Comparison of ENCODE assay signal across 10 cellular contexts in genomic region chr12:6550294-6551062, GRCh38. TPM values are rescaled to one million over a fixed set of nuclear protein-coding genes. Genes with fewer than 3 reads are reported as not detected.
A peak's percentile ranks its signal among the peaks of the same experiment; 100 is the strongest.
DNase-seq lines count a peak whose midpoint lies in the region; ATAC-seq and TF ChIP-seq lines count a peak whose summit lies in the region.
"Had no signal": no experiment of that assay in that cellular context is flagged by ENCODE, and none has a peak within 500 bp of the region (broad histone marks: within the 10 kb centered on the region; RNA-seq: fewer than 3 reads in every experiment).

No MANE protein-coding gene starts in this region.

- H3K9ac ChIP-seq in IMR-90 (ENCODE audit: low read depth, low read length), result no peak overlapping the region

- ATAC-seq in IMR-90 (ENCODE audit: low read depth), result no peak
- ATAC-seq in GM21737 (IDR thresholded peaks at IDR 0.05; ENCODE audit: unreplicated experiment), result no peak
- no peak for ATAC-seq in GM18519 (IDR thresholded peaks at IDR 0.05; ENCODE audit: low FRiP score, unreplicated experiment)

- TF ChIP-seq POLR2A in IMR-90 (IDR thresholded peaks at IDR 0.05; ENCODE audit: low read depth, low read length) (no peak), sigmoid colon (IDR thresholded peaks at IDR 0.05) (no peak)

- H2AK9ac ChIP-seq in IMR-90 (replicated peaks; ENCODE audit: low read depth, low read length, poor library complexity), result peak overlapping the region; percentile 90

- TF ChIP-seq EP300 in sigmoid colon (IDR thresholded peaks at IDR 0.05), result no peak

- H4K8ac ChIP-seq in IMR-90 (ENCODE audit: low read depth in 2 of 2, low read length in 2 of 2), result peak overlapping the region in 1 of 2 experiments; percentile 80; a peak in 2 of 4 replicates

- TF ChIP-seq CTCF in IMR-90 (conservative IDR thresholded peaks at IDR 0.05; ENCODE audit: low read depth, low read length) (no peak), sigmoid colon (IDR thresholded peaks at IDR 0.05) (no peak)

- H3K4me3 ChIP-seq in IMR-90 (ENCODE audit: insufficient read depth, low read depth, low read length), result no peak overlapping the region
- H3K4me3 ChIP-seq in esophagus (ENCODE audit: low read depth in 1 of 2, low read length in 2 of 2), result no peak overlapping the region
- no peak overlapping the region for H3K4me3 ChIP-seq in sigmoid colon
- H3K4me3 ChIP-seq: SJSA1 had no signal

- H2BK120ac ChIP-seq in IMR-90 (ENCODE audit: low read depth, low read length), result peak overlapping the region; percentile 96

- H2BK20ac ChIP-seq in IMR-90 (ENCODE audit: low read depth, low read length), result 0 out of 2 replicates have a peak overlapping the region, but pooled peaks have one; percentile 30

- DNase-seq in IMR-90 (no peak), sigmoid colon (no peak), ureter (ENCODE audit: low spot score) (no peak)
- DNase-seq: islet precursor cell; NCI-H146; stimulated activated CD4-positive, alpha-beta T cell treated with anti-CD3 and anti-CD28 coated beads, Interleukin-4, amount 100 ng/mL, for 1 hour had no signal

- H2AFZ ChIP-seq in IMR-90 (replicated peaks; ENCODE audit: low read length, poor library complexity), result peak overlapping the region; percentile 18

- peaks cover 32 to 92% of the 10 kb centered on the region in 2 experiments for H3K79me1 ChIP-seq in IMR-90 (ENCODE audit: low read depth in 1 of 2, low read length in 2 of 2)

- no peak overlapping the region; the same call in 1 of the 2 replicates for H3K4me2 ChIP-seq in IMR-90 (ENCODE audit: low read depth, low read length)

- peaks cover 26% of the 10 kb centered on the region; the same call in 1 of the 2 replicates for H4K20me1 ChIP-seq in IMR-90 (ENCODE audit: insufficient read depth, low read length)

- no peak overlapping the region for H4K5ac ChIP-seq in IMR-90 (ENCODE audit: low read depth, low read length)

- POLR2A ChIA-PET in IMR-90 (lab: Charles Lee; ENCODE audit: unreplicated experiment), result interaction anchor here (0.5 to 5.2 kb wide), 3 partner anchors 10 to 54 kb away, joined by 3 to 48 read pairs (median 6); partner anchors contain the start of gene GAPDH

- peak overlapping the region; percentile 96; the same call in 1 of the 3 replicates for H2BK15ac ChIP-seq in IMR-90 (ENCODE audit: low read depth, low read length)

- H3K18ac ChIP-seq in IMR-90 (ENCODE audit: low read depth, low read length), result no peak overlapping the region

- TF ChIP-seq RAD21 in IMR-90 (IDR thresholded peaks at IDR 0.05; ENCODE audit: low read length), result no peak

- H3K4me1 ChIP-seq in IMR-90 (ENCODE audit: control insufficient read depth, insufficient read depth, low read length) (peaks cover 54% of the 10 kb centered on the region), esophagus (ENCODE audit: control insufficient read depth in 2 of 2, insufficient read depth in 2 of 2, low read length in 1 of 2) (peaks cover 13 to 15% of the 10 kb centered on the region in 2 donors), sigmoid colon (peaks cover 0 to 80% (median 71%) of the 10 kb centered on the region in 4 donors)

- peak overlapping the region; percentile 99 for H2AK5ac ChIP-seq in IMR-90 (ENCODE audit: low read depth, low read length)

- CTCF ChIA-PET in IMR-90 (lab: Yijun Ruan, JAX), result interaction anchor here (0.6 to 1.9 kb wide), 2 partner anchors 12 to 108 kb away, joined by 5 to 7 read pairs; no protein-coding TSS in a partner anchor

- H3K9me3 ChIP-seq in IMR-90 (ENCODE audit: control insufficient read depth, insufficient read depth, low read length) (no peaks in the 10 kb centered on the region), esophagus (ENCODE audit: control insufficient read depth in 2 of 2, insufficient read depth in 1 of 2, low read depth in 1 of 2, low read length in 1 of 2) (no peaks in the 10 kb centered on the region), sigmoid colon (no peaks in the 10 kb centered on the region)
- H3K9me3 ChIP-seq: SJSA1 had no signal

- 97% methylated on average over 7 of the region's 24 CpGs; no CpG with 5 or more reads in 1 of the 2 experiments for WGBS in IMR-90 (ENCODE audit: extremely low coverage in 2 of 2, insufficient read length in 1 of 2), 2 experiments
- WGBS in esophagus, 2 donors, result 82 to 86% methylated on average over 24 of the region's 24 CpGs
- WGBS in sigmoid colon, 2 donors, result 87% methylated on average over 24 of the region's 24 CpGs

- H3K27ac ChIP-seq in IMR-90 (ENCODE audit: insufficient read depth, low read length), result peak overlapping the region; percentile 86
- H3K27ac ChIP-seq in esophagus (ENCODE audit: low read depth in 2 of 2, low read length in 1 of 2), result peak overlapping the region; percentile 74 to 95
- peak overlapping the region; percentile 88 to 95 (median 94) for H3K27ac ChIP-seq in sigmoid colon

- H3K27me3 ChIP-seq in IMR-90 (ENCODE audit: control insufficient read depth, insufficient read depth, low read length) (no peaks in the 10 kb centered on the region), esophagus (ENCODE audit: control insufficient read depth in 1 of 2, insufficient read depth in 2 of 2, low read length in 2 of 2) (no peaks in the 10 kb centered on the region), sigmoid colon (no peaks in the 10 kb centered on the region)
- H3K27me3 ChIP-seq: SJSA1 had no signal

- H3K4ac ChIP-seq in IMR-90 (ENCODE audit: low read depth, low read length), result peak overlapping the region; percentile 98

- H3K23ac ChIP-seq in IMR-90 (ENCODE audit: low read depth, low read length), result peak overlapping the region; percentile 69; the same call in 1 of the 2 replicates

- peaks cover 30% of the 10 kb centered on the region for H3K9me1 ChIP-seq in IMR-90 (ENCODE audit: insufficient read depth, low read length)

- peak overlapping the region; percentile 85 for H3K14ac ChIP-seq in IMR-90 (replicated peaks; ENCODE audit: low read depth, low read length)

- H2BK5ac ChIP-seq in IMR-90 (ENCODE audit: low read depth, low read length, poor library complexity, severe bottlenecking), result peak overlapping the region; percentile 88

- no TSS peak for BruUV-seq in IMR-90 (replicated peaks; lab: Mats Ljungman, UMichigan)

- H3K56ac ChIP-seq in IMR-90 (ENCODE audit: extremely low read depth, insufficient read depth, low read length), result no peak overlapping the region

- dilution Hi-C loops in IMR-90 (cut with HindIII; ENCODE audit: low sequenced_read_pairs, unreplicated experiment), result no loop called here

- in situ Hi-C loops in IMR-90 (cut with MboI; ENCODE audit: low sequenced_read_pairs), result no loop called here

- intact Hi-C loops in IMR-90 (cut with micrococcal nuclease) (loop anchor here (10.0 kb wide), 2 partner anchors 134 to 566 kb away; partner anchors contain the start of gene ZNF384), sigmoid colon (cut with DNase I) (loop anchor here (5.0 to 10.0 kb wide), 3 partner anchors 58 to 336 kb away; partner anchors contain the start of genes MRPL51 and NCAPD2)

- peak overlapping the region; percentile 93 for H4K91ac ChIP-seq in IMR-90 (ENCODE audit: insufficient read depth, low read depth, low read length)

- H3K36me3 ChIP-seq in IMR-90 (ENCODE audit: control insufficient read depth, insufficient read depth, low read length), result peaks cover 19% of the 10 kb centered on the region
- peaks cover 0 to 19% of the 10 kb centered on the region in 2 donors for H3K36me3 ChIP-seq in esophagus (ENCODE audit: control insufficient read depth in 2 of 2, insufficient read depth in 2 of 2, low read length in 1 of 2)
- H3K36me3 ChIP-seq in sigmoid colon, result peaks cover 7 to 41% (median 23%) of the 10 kb centered on the region in 4 donors

RNA-seq across cellular contexts. Expression of gene IFFO1, which starts 5.4 kb away (rescaled TPM):
- total RNA-seq in IMR-90 (2012; rRNA removed), result 5.6 and 5.8 TPM in 2 replicates
- 35.1 and 37.8 TPM in 2 replicates for polyA plus RNA-seq in IMR-90 (2012; rRNA removed)
- 30.6 and 33.4 TPM in 2 replicates for polyA plus RNA-seq in IMR-90 (2012; cell fraction: cytosol; rRNA removed)
- polyA plus RNA-seq in IMR-90 (2012; cell fraction: nucleus; rRNA removed; ENCODE audit: low replicate concordance), result 194 and 345 TPM in 2 replicates
- polyA plus RNA-seq in esophagus, result 1 to 10 TPM; 5.7 TPM
- 10 to 100 TPM; 15.3 to 34.3 (median 22.7) TPM for total RNA-seq in sigmoid colon
- 10 to 100 TPM in 1 of 3 donors, 1 to 10 TPM in 2; 1.8 to 14.0 (median 4.2) TPM for polyA plus RNA-seq in sigmoid colon
- total RNA-seq in ureter, result 13.7 TPM

RNA-seq across cellular contexts. Expression of gene GAPDH, which starts 16.2 kb away (rescaled TPM):
- total RNA-seq in IMR-90 (2012; rRNA removed), result 11,536 and 12,939 TPM in 2 replicates
- 21,893 and 22,387 TPM in 2 replicates for polyA plus RNA-seq in IMR-90 (2012; rRNA removed)
- polyA plus RNA-seq in IMR-90 (2012; cell fraction: cytosol; rRNA removed), result 8,363 and 20,126 TPM in 2 replicates
- polyA plus RNA-seq in IMR-90 (2012; cell fraction: nucleus; rRNA removed; ENCODE audit: low replicate concordance), result 5,196 and 8,980 TPM in 2 replicates
- polyA plus RNA-seq in esophagus, result 1,000 to 10,000 TPM; 2,765 to 3,567 TPM
- 1,000 to 10,000 TPM; 1,653 to 2,501 (median 2,098) TPM for total RNA-seq in sigmoid colon
- polyA plus RNA-seq in sigmoid colon, result 1,000 to 10,000 TPM; 2,564 to 3,219 (median 3,101) TPM
- 2,120 TPM for total RNA-seq in ureter

RNA-seq across cellular contexts. Expression of gene NOP2, which starts 17.6 kb away (rescaled TPM):
- total RNA-seq in IMR-90 (2012; rRNA removed), result 32.5 and 35.8 TPM in 2 replicates
- polyA plus RNA-seq in IMR-90 (2012; rRNA removed), result 49.9 and 51.7 TPM in 2 replicates
- 11.8 and 18.6 TPM in 2 replicates for polyA plus RNA-seq in IMR-90 (2012; cell fraction: cytosol; rRNA removed)
- polyA plus RNA-seq in IMR-90 (2012; cell fraction: nucleus; rRNA removed; ENCODE audit: low replicate concordance), result 170 and 206 TPM in 2 replicates
- 10 to 100 TPM; 26.3 to 41.6 TPM for polyA plus RNA-seq in esophagus
- 10 to 100 TPM in 3 of 4 donors, 1 to 10 TPM in 1; 6.1 to 30.1 (median 23.2) TPM for total RNA-seq in sigmoid colon
- polyA plus RNA-seq in sigmoid colon, result 10 to 100 TPM in 1 of 3 donors, 1 to 10 TPM in 2; 6.2 to 39.2 (median 7.8) TPM
- total RNA-seq in ureter, result 51.7 TPM

RNA-seq across cellular contexts. Expression of gene NCAPD2, which starts 56.6 kb away (rescaled TPM):
- total RNA-seq in IMR-90 (2012; rRNA removed) (52.8 and 57.9 TPM in 2 replicates), sigmoid colon (10 to 100 TPM; 11.8 to 89.5 (median 12.6) TPM), ureter (24.0 TPM)
- polyA plus RNA-seq in IMR-90 (2012; rRNA removed) (35.6 and 40.9 TPM in 2 replicates), esophagus (10 to 100 TPM; 10.2 to 13.7 TPM), sigmoid colon (10 to 100 TPM in 2 of 3 donors, 1 to 10 TPM in 1; 9.0 to 35.8 (median 13.6) TPM)
- polyA plus RNA-seq in IMR-90 (2012; cell fraction: cytosol; rRNA removed), result 24.1 and 33.8 TPM in 2 replicates
- 21.1 and 24.2 TPM in 2 replicates for polyA plus RNA-seq in IMR-90 (2012; cell fraction: nucleus; rRNA removed; ENCODE audit: low replicate concordance)

RNA-seq across cellular contexts. Expression of gene CHD4, which starts 56.7 kb away (rescaled TPM):
- total RNA-seq in IMR-90 (2012; rRNA removed) (262 and 279 TPM in 2 replicates), sigmoid colon (100 to 1,000 TPM; 204 to 254 (median 217) TPM), ureter (232 TPM)
- polyA plus RNA-seq in IMR-90 (2012; rRNA removed) (99.8 and 116 TPM in 2 replicates), esophagus (100 to 1,000 TPM in 1 of 2 donors, 10 to 100 TPM in 1; 79.3 to 116 TPM), sigmoid colon (100 to 1,000 TPM in 1 of 3 donors, 10 to 100 TPM in 2; 49.2 to 113 (median 53.6) TPM)
- 56.6 and 65.1 TPM in 2 replicates for polyA plus RNA-seq in IMR-90 (2012; cell fraction: cytosol; rRNA removed)
- 126 and 164 TPM in 2 replicates for polyA plus RNA-seq in IMR-90 (2012; cell fraction: nucleus; rRNA removed; ENCODE audit: low replicate concordance)
